Comparison of ENCODE assay signal across 2 cellular contexts in genomic region chr14:61101803-61102548, GRCh38.
TF ChIP-seq lines count a peak whose summit lies in the region.

No MANE protein-coding gene starts in this region.

TF ChIP-seq in IMR-90, 13 proteins besides CTCF, POLR2A, EP300 and RAD21:
- TF ChIP-seq SMC3 (IDR thresholded peaks at IDR 0.05; ENCODE audit: low read depth, low read length) (no peak), MAFK (IDR thresholded peaks at IDR 0.05; ENCODE audit: low read depth, low read length) (no peak), CEBPB (IDR thresholded peaks at IDR 0.05; ENCODE audit: low read depth, low read length) (peak; percentile 90), MAZ (IDR thresholded peaks at IDR 0.05; ENCODE audit: borderline replicate concordance, low read depth, low read length) (no peak), NFE2L2 (IDR thresholded peaks at IDR 0.05; ENCODE audit: low read depth, low read length) (peak; percentile 62; the same call in 1 of the 2 replicates), CHD1 (IDR thresholded peaks at IDR 0.05; ENCODE audit: low read depth, low read length) (no peak)

TF ChIP-seq in HepG2, 621 proteins besides CTCF, POLR2A, EP300 and RAD21:
- TF ChIP-seq BCL3 (CRISPR knock-in tag; IDR thresholded peaks at IDR 0.05) (no peak), CEBPB (IDR thresholded peaks at IDR 0.05; ENCODE audit: borderline replicate concordance, low read depth, low read length) (peak; percentile 42; the same call in 1 of the 2 replicates)
